8 cellular contexts compared by ENCODE assay signal in genomic region chr17:50956750-50957523, GRCh38.
DNase-seq lines count a peak whose midpoint lies in the region; ATAC-seq and TF ChIP-seq lines count a peak whose summit lies in the region.

No MANE protein-coding gene starts in this region.

- no peak overlapping the region for H2BK5ac ChIP-seq in IMR-90 (ENCODE audit: low read depth, low read length, poor library complexity, severe bottlenecking)

- no peak overlapping the region for H3K4me3 Mint-ChIP-seq in activated T-cell treated with anti-CD3 and anti-CD28 coated beads, Interleukin-2, amount 50 U/mL, for 4 hours

- no peak overlapping the region for H4K5ac ChIP-seq in IMR-90 (ENCODE audit: low read depth, low read length)

- H3K9me3 ChIP-seq in IMR-90 (ENCODE audit: control insufficient read depth, insufficient read depth, low read length) (no peaks in the 10 kb centered on the region), OCI-LY7 (ENCODE audit: low read length) (no peaks in the 10 kb centered on the region), tibial artery (no peaks in the 10 kb centered on the region)

- ATAC-seq in IMR-90 (ENCODE audit: low read depth) (peak; percentile 78), HG02678 (IDR thresholded peaks at IDR 0.05; ENCODE audit: unreplicated experiment) (no peak)
- peak; percentile 88 to 93 for ATAC-seq in activated T-cell treated with anti-CD3 and anti-CD28 coated beads, Interleukin-2, amount 50 U/mL, for 4 hours

- no peak overlapping the region for H2AK9ac ChIP-seq in IMR-90 (replicated peaks; ENCODE audit: low read depth, low read length, poor library complexity)

- TF ChIP-seq POLR2A in IMR-90 (IDR thresholded peaks at IDR 0.05; ENCODE audit: low read depth, low read length): peak; percentile 40; the same call in 1 of the 2 replicates

- no peak overlapping the region for H3K18ac ChIP-seq in IMR-90 (ENCODE audit: low read depth, low read length)

- H3K4me2 ChIP-seq in IMR-90 (ENCODE audit: low read depth, low read length): no peak overlapping the region
- H3K4me2 ChIP-seq in OCI-LY7 (ENCODE audit: low read length): no peak overlapping the region

- H2BK120ac ChIP-seq in IMR-90 (ENCODE audit: low read depth, low read length): peak overlapping the region; percentile 72; the same call in 1 of the 2 replicates

- peak; percentile 78 for TF ChIP-seq RAD21 in IMR-90 (IDR thresholded peaks at IDR 0.05; ENCODE audit: low read length)

- no peak overlapping the region for H3K9ac ChIP-seq in IMR-90 (ENCODE audit: low read depth, low read length)

- H3K79me2 ChIP-seq in OCI-LY7 (ENCODE audit: insufficient read depth, low read depth, low read length): no peaks in the 10 kb centered on the region

- H3K27me3 Mint-ChIP-seq in activated T-cell treated with anti-CD3 and anti-CD28 coated beads, Interleukin-2, amount 50 U/mL, for 4 hours (ENCODE audit: low read depth): no peaks in the 10 kb centered on the region

- H3K9me1 ChIP-seq in IMR-90 (ENCODE audit: insufficient read depth, low read length): peaks cover 19% of the 10 kb centered on the region

- peak overlapping the region; percentile 93 for H2AK5ac ChIP-seq in IMR-90 (ENCODE audit: low read depth, low read length)

- H3K79me1 ChIP-seq in IMR-90 (ENCODE audit: low read depth in 1 of 2, low read length in 2 of 2): peaks cover 0 to 14% of the 10 kb centered on the region in 2 experiments; a peak in 3 of 4 replicates

- H4K20me1 ChIP-seq in IMR-90 (ENCODE audit: insufficient read depth, low read length) (no peaks in the 10 kb centered on the region), OCI-LY7 (ENCODE audit: insufficient read depth, low read length) (no peaks in the 10 kb centered on the region)

- CTCF ChIA-PET in IMR-90 (lab: Yijun Ruan, JAX): interaction anchor here (0.7 to 1.4 kb wide), 6 partner anchors 18 to 170 kb away, joined by 3 to 8 read pairs (median 3); no protein-coding TSS in a partner anchor
- CTCF ChIA-PET in OCI-LY7 (lab: Charles Lee; ENCODE audit: unreplicated experiment): interaction anchor here (0.5 to 0.7 kb wide), 2 partner anchors 8 to 60 kb away, joined by 3 to 8 read pairs; no protein-coding TSS in a partner anchor

- in situ Hi-C loops in IMR-90 (cut with MboI; ENCODE audit: low sequenced_read_pairs): loop anchor here (5.0 to 10.0 kb wide), 3 partner anchors 95 to 412 kb away; partner anchors contain the start of gene SPATA20

- H3K4me1 ChIP-seq in IMR-90 (ENCODE audit: control insufficient read depth, insufficient read depth, low read length): peaks cover 20% of the 10 kb centered on the region
- no peaks in the 10 kb centered on the region for H3K4me1 ChIP-seq in OCI-LY7 (ENCODE audit: insufficient read depth, low read length, poor library complexity, severe bottlenecking)
- H3K4me1 ChIP-seq in tibial artery: peaks cover 0 to 47% (median 29%) of the 10 kb centered on the region in 4 donors

- peak; percentile 92 for TF ChIP-seq CTCF in GM12872 (IDR thresholded peaks at IDR 0.05; ENCODE audit: insufficient read depth, low read depth, low read length)
- TF ChIP-seq CTCF in IMR-90 (conservative IDR thresholded peaks at IDR 0.05; ENCODE audit: low read depth, low read length): peak; percentile 78
- peak; percentile 88 for TF ChIP-seq CTCF in OCI-LY7 (conservative IDR thresholded peaks at IDR 0.05; ENCODE audit: low read length)
- TF ChIP-seq CTCF in fibroblast of mammary gland (conservative IDR thresholded peaks at IDR 0.05; ENCODE audit: control insufficient read depth, insufficient read depth, low read depth, low read length): peak; percentile 79
- TF ChIP-seq CTCF in tibial artery (IDR thresholded peaks at IDR 0.05): peak; percentile 61 to 65

- POLR2A ChIA-PET in IMR-90 (lab: Charles Lee; ENCODE audit: unreplicated experiment) (interaction anchor here (0.5 to 1.5 kb wide), 3 partner anchors 90 to 171 kb away, joined by 3 to 13 read pairs (median 3); partner anchors contain the start of gene TOB1), OCI-LY7 (lab: Charles Lee) (interaction anchor here (0.7 to 1.0 kb wide), 2 partner anchors 21 to 54 kb away, joined by 3 read pairs; no protein-coding TSS in a partner anchor)

- peaks cover 2% of the 10 kb centered on the region for H3K4me1 Mint-ChIP-seq in activated T-cell treated with anti-CD3 and anti-CD28 coated beads, Interleukin-2, amount 50 U/mL, for 4 hours (ENCODE audit: low read depth)

- H3K9me2 ChIP-seq in OCI-LY7 (ENCODE audit: insufficient read depth, low read length): no peaks in the 10 kb centered on the region

- H3K14ac ChIP-seq in IMR-90 (replicated peaks; ENCODE audit: low read depth, low read length): no peak overlapping the region

- no TSS peak for BruUV-seq in IMR-90 (replicated peaks; lab: Mats Ljungman, UMichigan)
- no TSS peak for BruUV-seq in OCI-LY7 (replicated peaks; lab: Mats Ljungman, UMichigan)

- 30% methylated on average over 2 of the region's 13 CpGs; no CpG with 5 or more reads in 1 of the 2 experiments for WGBS in IMR-90 (ENCODE audit: extremely low coverage in 2 of 2, insufficient read length in 1 of 2), 2 experiments

- no peak overlapping the region for H3K4me3 ChIP-seq in IMR-90 (ENCODE audit: insufficient read depth, low read depth, low read length)
- no peak overlapping the region for H3K4me3 ChIP-seq in OCI-LY7 (ENCODE audit: low read depth, low read length, poor library complexity, severe bottlenecking)
- no peak overlapping the region for H3K4me3 ChIP-seq in fibroblast of mammary gland (ENCODE audit: control insufficient read depth, low read depth, low read length)
- no peak overlapping the region for H3K4me3 ChIP-seq in tibial artery

- H3K56ac ChIP-seq in IMR-90 (ENCODE audit: extremely low read depth, insufficient read depth, low read length): no peak overlapping the region

- peak overlapping the region; percentile 48 for H3K4ac ChIP-seq in IMR-90 (ENCODE audit: low read depth, low read length)

- H2BK20ac ChIP-seq in IMR-90 (ENCODE audit: low read depth, low read length): no peak overlapping the region

- no peaks in the 10 kb centered on the region for H3K27me3 ChIP-seq in IMR-90 (ENCODE audit: control insufficient read depth, insufficient read depth, low read length)
- H3K27me3 ChIP-seq in tibial artery: no peaks in the 10 kb centered on the region

- H3K27ac ChIP-seq in IMR-90 (ENCODE audit: insufficient read depth, low read length) (no peak overlapping the region), OCI-LY7 (ENCODE audit: low read depth, low read length, poor library complexity, severe bottlenecking) (no peak overlapping the region), tibial artery (peak overlapping the region; percentile 1 to 96)

- H3K36me3 ChIP-seq in IMR-90 (ENCODE audit: control insufficient read depth, insufficient read depth, low read length) (peaks cover 4% of the 10 kb centered on the region; the same call in 1 of the 2 replicates), OCI-LY7 (ENCODE audit: insufficient read depth, low read length) (peaks cover 8% of the 10 kb centered on the region; the same call in 1 of the 2 replicates), tibial artery (peaks cover 0 to 10% (median 0%) of the 10 kb centered on the region in 3 donors)

- H3K36me3 Mint-ChIP-seq in activated T-cell treated with anti-CD3 and anti-CD28 coated beads, Interleukin-2, amount 50 U/mL, for 4 hours (ENCODE audit: insufficient read depth): peaks cover 1% of the 10 kb centered on the region

- dilution Hi-C loops in IMR-90 (cut with HindIII; ENCODE audit: low sequenced_read_pairs, unreplicated experiment): no loop called here

- intact Hi-C loops in IMR-90 (cut with micrococcal nuclease): loop anchor here (1.0 to 10.0 kb wide), 3 partner anchors 105 to 412 kb away; partner anchors contain the start of gene SPATA20
- intact Hi-C loops in OCI-LY7 (cut with micrococcal nuclease; ENCODE audit: unreplicated experiment): loop anchor here (1.0 kb wide), 1 partner anchor 174 kb away; no protein-coding TSS in a partner anchor
- intact Hi-C loops in tibial artery (cut with DNase I; ENCODE audit: low total_unique reads): loop anchor here (10.0 kb wide), 1 partner anchor 172 kb away; no protein-coding TSS in a partner anchor

- H4K91ac ChIP-seq in IMR-90 (ENCODE audit: insufficient read depth, low read depth, low read length): no peak overlapping the region

- peak overlapping the region; percentile 36 for H2AFZ ChIP-seq in IMR-90 (replicated peaks; ENCODE audit: low read length, poor library complexity)
- H2AFZ ChIP-seq in OCI-LY7 (ENCODE audit: low read length): no peak overlapping the region

- DNase-seq in IMR-90 (peak; percentile 54), OCI-LY7 (ENCODE audit: low spot score) (peak; percentile 73), fibroblast of mammary gland (ENCODE audit: low read depth) (peak; percentile 55), occipital lobe (lab: John Stamatoyannopoulos, UW) (peak; percentile 21), tibial artery (peak; percentile 61 to 83)
- DNase-seq in activated T-cell treated with anti-CD3 and anti-CD28 coated beads, Interleukin-2, amount 50 U/mL, for 4 hours: peak; percentile 60

- H2BK15ac ChIP-seq in IMR-90 (ENCODE audit: low read depth, low read length): no peak overlapping the region

- no peak overlapping the region for H3K23ac ChIP-seq in IMR-90 (ENCODE audit: low read depth, low read length)

- no peaks in the 10 kb centered on the region for H3K9me3 Mint-ChIP-seq in activated T-cell treated with anti-CD3 and anti-CD28 coated beads, Interleukin-2, amount 50 U/mL, for 4 hours

- H4K8ac ChIP-seq in IMR-90 (ENCODE audit: low read depth in 2 of 2, low read length in 2 of 2): no peak overlapping the region

TF ChIP-seq in IMR-90, 13 proteins besides CTCF, POLR2A, EP300 and RAD21:
- TF ChIP-seq NFE2L2 (IDR thresholded peaks at IDR 0.05; ENCODE audit: low read depth, low read length) (no peak), SMC3 (IDR thresholded peaks at IDR 0.05; ENCODE audit: low read depth, low read length) (peak; percentile 89), CHD1 (IDR thresholded peaks at IDR 0.05; ENCODE audit: low read depth, low read length) (0 out of 2 replicates have a peak, but pooled peaks have one; percentile 35), MAZ (IDR thresholded peaks at IDR 0.05; ENCODE audit: borderline replicate concordance, low read depth, low read length) (peak; percentile 33; the same call in 1 of the 2 replicates)

Comparison
In these comparisons a context has a peak if more than half of its experiments do, and no peak if none do; other contexts are left out.
1. DNase-seq: peak in every context shown above with its lines; median percentile 73 in OCI-LY7; 72 in tibial artery; 60 in activated T-cell treated with anti-CD3 and anti-CD28 coated beads, Interleukin-2, amount 50 U/mL, for 4 hours; 55 in fibroblast of mammary gland; 54 in IMR-90; 21 in occipital lobe.
2. H3K27ac ChIP-seq: peak in tibial artery (2 of 2); none in IMR-90 (single experiment) and OCI-LY7 (single experiment).
3. Peak in every context shown above with its lines, with median percentiles within 50 percentile points of each other: CTCF ChIP-seq.